ENCODE assay signal across 18 cellular contexts in genomic region chr16:10936585-10936984, GRCh38. TPM values are rescaled to one million over a fixed set of nuclear protein-coding genes. Genes with fewer than 3 reads are reported as not detected.
DNase-seq lines count a peak whose midpoint lies in the region; ATAC-seq and TF ChIP-seq lines count a peak whose summit lies in the region.
"Had no signal": no experiment of that assay in that cellular context is flagged by ENCODE, and none has a peak within 500 bp of the region (broad histone marks: within the 10 kb centered on the region; RNA-seq: fewer than 3 reads in every experiment).

No MANE protein-coding gene starts in this region.

- H3K4me3 Mint-ChIP-seq in CD4-positive, alpha-beta memory T cell, result peak overlapping the region in 5 of 8 donors; percentile 22 to 92 (median 43)
- no peak overlapping the region for H3K4me3 Mint-ChIP-seq in neural progenitor cell

- H3F3A ChIP-seq in neural progenitor cell (ENCODE audit: low read depth), result no peaks in the 10 kb centered on the region

- intact Hi-C loops in CD4-positive, alpha-beta memory T cell (cut with micrococcal nuclease), result no loop called here
- intact Hi-C loops in ascending aorta (cut with DNase I), result no loop called here

- H4K20me1 ChIP-seq in BLaER1 treated with 17β-estradiol and CSF1 and Interleukin-3, amounts not matched to agents 10 nM and 100 nM, result peaks cover 86 to 100% (median 99%) of the 10 kb centered on the region in 11 experiments
- peaks cover 77% of the 10 kb centered on the region for H4K20me1 ChIP-seq in neural progenitor cell (ENCODE audit: low read depth)

- H3K36me3 ChIP-seq in BLaER1 treated with 17β-estradiol and CSF1 and Interleukin-3, amounts not matched to agents 10 nM and 100 nM, result peaks cover 26 to 49% (median 35%) of the 10 kb centered on the region in 11 experiments; a peak in 20 of 22 replicates
- peaks cover 5% of the 10 kb centered on the region for H3K36me3 ChIP-seq in CD4-positive, alpha-beta memory T cell (ENCODE audit: insufficient read depth, low read length)
- H3K36me3 ChIP-seq in ascending aorta, result peaks cover 0 to 18% of the 10 kb centered on the region in 2 donors
- no peaks in the 10 kb centered on the region for H3K36me3 ChIP-seq in neural progenitor cell

- no peak for DNase-seq in CD4-positive, alpha-beta memory T cell
- DNase-seq in ascending aorta (ENCODE audit: low spot score in 2 of 2) (no peak), neural progenitor cell (ENCODE audit: low spot score) (no peak), A172 (ENCODE audit: low spot score) (no peak)
- DNase-seq: activated naive CD4-positive, alpha-beta T cell treated with anti-CD3 and anti-CD28 coated beads, Interleukin-2, amount 10 ng/mL, durations not matched to agents 7 days and 5 days; foreskin melanocyte; mesenchymal stem cell; NCI-H1436 treated with DMSO at 0.1 percent for 48 hours; NCI-H446; occipital lobe; small intestine had no signal

- H3K4me1 ChIP-seq in BLaER1 treated with 17β-estradiol and CSF1 and Interleukin-3, amounts not matched to agents 10 nM and 100 nM, result peaks cover 75 to 91% (median 86%) of the 10 kb centered on the region in 10 experiments
- H3K4me1 ChIP-seq in CD4-positive, alpha-beta memory T cell (ENCODE audit: insufficient read depth, low read length), result peaks cover 72% of the 10 kb centered on the region
- H3K4me1 ChIP-seq in ascending aorta (peaks cover 21 to 63% of the 10 kb centered on the region in 2 donors), neural progenitor cell (peaks cover 14% of the 10 kb centered on the region)

- H3K27me3 Mint-ChIP-seq in CD4-positive, alpha-beta memory T cell, result no peaks in the 10 kb centered on the region
- no peaks in the 10 kb centered on the region for H3K27me3 Mint-ChIP-seq in neural progenitor cell (ENCODE audit: insufficient read depth, low read depth)
- H3K27me3 Mint-ChIP-seq: activated naive CD4-positive, alpha-beta T cell treated with anti-CD3 and anti-CD28 coated beads, Interleukin-2, amount 10 ng/mL, durations not matched to agents 7 days and 5 days had no signal

- CTCF ChIA-PET in CD4-positive, alpha-beta memory T cell (lab: Charles Lee; ENCODE audit: partially characterized antibody), result interaction anchor here (0.9 to 1.6 kb wide), 3 partner anchors 14 to 18 kb away, joined by 3 to 6 read pairs (median 4); no protein-coding TSS in a partner anchor

- POLR2A ChIA-PET in CD4-positive, alpha-beta memory T cell (lab: Charles Lee; ENCODE audit: partially characterized antibody), result no interaction called here

- H3K27me3 ChIP-seq in BLaER1 treated with 17β-estradiol and CSF1 and Interleukin-3, amounts not matched to agents 10 nM and 100 nM, result no peaks in the 10 kb centered on the region
- no peaks in the 10 kb centered on the region for H3K27me3 ChIP-seq in CD4-positive, alpha-beta memory T cell (ENCODE audit: insufficient read depth, low read length)
- H3K27me3 ChIP-seq in ascending aorta (no peaks in the 10 kb centered on the region), neural progenitor cell (peaks cover 7% of the 10 kb centered on the region)
- H3K27me3 ChIP-seq: cardiac muscle cell had no signal

- H3K79me2 ChIP-seq in neural progenitor cell (ENCODE audit: low read depth), result peaks cover 27% of the 10 kb centered on the region

- ATAC-seq in GM21515 (IDR thresholded peaks at IDR 0.05; ENCODE audit: unreplicated experiment) (no peak), GM18511 (IDR thresholded peaks at IDR 0.05; ENCODE audit: unreplicated experiment) (no peak), GM18870 (IDR thresholded peaks at IDR 0.05; ENCODE audit: unreplicated experiment) (no peak)

- no peak overlapping the region for H2AFZ ChIP-seq in neural progenitor cell (replicated peaks)

- H3K27ac ChIP-seq in BLaER1 treated with 17β-estradiol and CSF1 and Interleukin-3, amounts not matched to agents 10 nM and 100 nM, result peak overlapping the region in 10 of 11 experiments; percentile 24 to 65 (median 48); a peak in 18 of 22 replicates
- H3K27ac ChIP-seq in CD4-positive, alpha-beta memory T cell (ENCODE audit: low read depth, low read length), result no peak overlapping the region
- H3K27ac ChIP-seq in ascending aorta (peak overlapping the region; percentile 83 to 95), neural progenitor cell (no peak overlapping the region)
- H3K27ac ChIP-seq: cardiac muscle cell, KMS-11 had no signal

- H3K4me3 ChIP-seq in BLaER1 treated with 17β-estradiol and CSF1 and Interleukin-3, amounts not matched to agents 10 nM and 100 nM, result peak overlapping the region in 4 of 10 experiments; percentile 45 to 82 (median 62); a peak in 4 of 20 replicates
- H3K4me3 ChIP-seq in CD4-positive, alpha-beta memory T cell (ENCODE audit: low read length in 2 of 2), result no peak overlapping the region
- H3K4me3 ChIP-seq in ascending aorta (peak overlapping the region; percentile 47 to 97), neural progenitor cell (no peak overlapping the region)
- H3K4me3 ChIP-seq: cardiac muscle cell had no signal

- no peaks in the 10 kb centered on the region for H3K9me3 Mint-ChIP-seq in CD4-positive, alpha-beta memory T cell
- H3K9me3 Mint-ChIP-seq in neural progenitor cell, result no peaks in the 10 kb centered on the region
- H3K9me3 Mint-ChIP-seq: activated naive CD4-positive, alpha-beta T cell treated with anti-CD3 and anti-CD28 coated beads, Interleukin-2, amount 10 ng/mL, durations not matched to agents 7 days and 5 days had no signal

- H3K36me3 Mint-ChIP-seq in CD4-positive, alpha-beta memory T cell, result peaks cover 4 to 23% of the 10 kb centered on the region in 2 donors
- H3K36me3 Mint-ChIP-seq in neural progenitor cell, result peaks cover 2% of the 10 kb centered on the region

- TF ChIP-seq CTCF in ascending aorta (IDR thresholded peaks at IDR 0.05), result no peak
- TF ChIP-seq CTCF in neural progenitor cell (IDR thresholded peaks at IDR 0.05), result no peak

- no peaks in the 10 kb centered on the region for H3K9me3 ChIP-seq in BLaER1 treated with 17β-estradiol and CSF1 and Interleukin-3, amounts not matched to agents 10 nM and 100 nM (replicated peaks in 1 of 11)
- no peaks in the 10 kb centered on the region for H3K9me3 ChIP-seq in CD4-positive, alpha-beta memory T cell (ENCODE audit: control insufficient read depth in 1 of 2, low read length in 2 of 2)
- H3K9me3 ChIP-seq in ascending aorta (no peaks in the 10 kb centered on the region), neural progenitor cell (ENCODE audit: low read depth) (no peaks in the 10 kb centered on the region)

- H3K9ac ChIP-seq in BLaER1 treated with 17β-estradiol and CSF1 and Interleukin-3, amounts not matched to agents 10 nM and 100 nM, result peak overlapping the region; percentile 33 to 92 (median 72); a peak in 19 of 22 replicates
- peak overlapping the region; percentile 27 for H3K9ac ChIP-seq in neural progenitor cell
- H3K9ac ChIP-seq: KMS-11 had no signal

- peaks cover 61 to 88% (median 75%) of the 10 kb centered on the region in 4 donors for H3K4me1 Mint-ChIP-seq in CD4-positive, alpha-beta memory T cell
- H3K4me1 Mint-ChIP-seq in neural progenitor cell, result peaks cover 25% of the 10 kb centered on the region

- H3K4me2 ChIP-seq in BLaER1 treated with 17β-estradiol and CSF1 and Interleukin-3, amounts not matched to agents 10 nM and 100 nM, result peak overlapping the region; percentile 90 to 100 (median 99)
- no peak overlapping the region for H3K4me2 ChIP-seq in neural progenitor cell
- H3K4me2 ChIP-seq: KMS-11 had no signal

- H3K27ac Mint-ChIP-seq in CD4-positive, alpha-beta memory T cell, result peak overlapping the region in 4 of 7 donors; percentile 72 to 88 (median 76)
- no peak overlapping the region for H3K27ac Mint-ChIP-seq in neural progenitor cell

RNA-seq across cellular contexts. Expression of gene DEXI, which starts 5.7 kb away (rescaled TPM):
- 10 to 100 TPM; 37.9 to 41.2 TPM for total RNA-seq in CD4-positive, alpha-beta memory T cell
- 10 to 100 TPM; 60.2 to 66.3 TPM for polyA plus RNA-seq in CD4-positive, alpha-beta memory T cell
- total RNA-seq in ascending aorta (94.2 TPM), neural progenitor cell (ENCODE audit: low replicate concordance) (16.4 and 45.9 TPM in 2 replicates)
- total RNA-seq in A172 (2014; rRNA removed; shearing (Covaris generic)), result 65.9 and 66.5 TPM in 2 replicates

RNA-seq across cellular contexts. Expression of gene CLEC16A, which starts 7.8 kb away (rescaled TPM):
- total RNA-seq in CD4-positive, alpha-beta memory T cell, result 10 to 100 TPM; 24.8 to 28.4 TPM
- 10 to 100 TPM in 1 of 2 donors, 1 to 10 TPM in 1; 5.2 to 24.1 TPM for polyA plus RNA-seq in CD4-positive, alpha-beta memory T cell
- total RNA-seq in ascending aorta (16.2 TPM), neural progenitor cell (ENCODE audit: low replicate concordance) (7.8 and 11.9 TPM in 2 replicates)
- 13.3 and 17.3 TPM in 2 replicates for total RNA-seq in A172 (2014; rRNA removed; shearing (Covaris generic))

RNA-seq across cellular contexts. Expression of gene CIITA, which starts 59.6 kb away (rescaled TPM):
- 1 to 10 TPM; 1.5 to 1.6 TPM for total RNA-seq in CD4-positive, alpha-beta memory T cell
- polyA plus RNA-seq in CD4-positive, alpha-beta memory T cell, result 1 to 10 TPM in 1 of 2 donors, under 1 TPM in 1; 0.08 to 1.6 TPM
- total RNA-seq in ascending aorta, result 19.4 TPM
- total RNA-seq in neural progenitor cell (ENCODE audit: low replicate concordance), result not detected in 2 replicates
- 0.07 TPM in 1 of 2 replicates, not detected in the other for total RNA-seq in A172 (2014; rRNA removed; shearing (Covaris generic))
- total RNA-seq: G401 had no signal

Comparison
In these comparisons a context has a peak if more than half of its experiments do, and no peak if none do; other contexts are left out.
1. H3K27ac ChIP-seq: peak in BLaER1 treated with 17β-estradiol and CSF1 and Interleukin-3, amounts not matched to agents 10 nM and 100 nM (10 of 11) and ascending aorta (2 of 2); none in CD4-positive, alpha-beta memory T cell (single experiment) and neural progenitor cell (single experiment).
2. H3K4me3 ChIP-seq: peak in ascending aorta (2 of 2); none in CD4-positive, alpha-beta memory T cell (0 of 2) and neural progenitor cell (single experiment).